Comparison of ENCODE assay signal across 31 cellular contexts in the genomic region with DNA sequence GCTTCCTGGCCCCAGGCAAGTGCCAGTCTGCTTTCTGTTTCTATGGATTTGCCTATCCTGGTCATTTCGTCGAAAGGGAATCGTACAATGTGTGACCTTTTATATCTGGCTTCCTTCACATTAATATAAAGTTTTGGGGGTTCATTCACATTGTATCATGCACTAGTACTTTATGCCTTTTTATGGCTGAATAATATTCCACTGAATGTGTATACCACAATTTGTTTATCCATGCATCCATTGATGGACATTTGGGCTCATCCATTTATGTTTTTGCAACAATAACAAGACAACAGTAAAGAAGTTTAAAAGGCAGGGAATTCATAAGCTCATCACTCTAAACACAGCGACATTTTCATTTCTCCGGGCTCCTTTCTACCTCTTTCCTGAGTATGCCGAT.
"Had no signal": no experiment of that assay in that cellular context is flagged by ENCODE, and none has a peak within 500 bp of the region (broad histone marks: within the 10 kb centered on the region; RNA-seq: fewer than 3 reads in every experiment).

No MANE protein-coding gene starts in this region.

- H3K27ac ChIP-seq: body of pancreas, colonic mucosa, dorsolateral prefrontal cortex, heart right ventricle, WERI-Rb-1 had no signal

- DNase-seq: activated B cell treated with CpG ODN at 0.5 μM for 24 hours; activated CD4-positive, alpha-beta T cell treated with anti-CD3 and anti-CD28 coated beads for 48 hours; activated CD4-positive, alpha-beta T cell treated with anti-CD3 and anti-CD28 coated beads, Interleukin-2, amount 50 U/mL, for 1 hour; activated CD4-positive, alpha-beta T cell treated with anti-CD3 and anti-CD28 coated beads, Interleukin-2, amount 50 U/mL, for 48 hours; activated CD8-positive, alpha-beta memory T cell treated with anti-CD3 and anti-CD28 coated beads for 24 hours; activated CD8-positive, alpha-beta T cell treated with anti-CD3 and anti-CD28 coated beads for 36 hours; activated effector memory CD4-positive, alpha-beta T cell treated with Interleukin-2 at 50 U/mL for 16 hours; activated gamma-delta T cell treated with Interleukin-2 at 50 U/mL for 16 hours; activated naive CD4-positive, alpha-beta T cell treated with anti-CD3 and anti-CD28 coated beads, Interleukin-2, amount 50 U/mL, for 16 hours; activated naive CD4-positive, alpha-beta T cell treated with Interleukin-2 at 50 U/mL for 16 hours; activated T-cell treated with anti-CD3 and anti-CD28 coated beads, Interleukin-2, amount 50 U/mL, for 4 hours; amniotic stem cell; anterior cingulate cortex; body of pancreas; caudate nucleus; colonic mucosa; dorsolateral prefrontal cortex; effector memory CD4-positive, alpha-beta T cell; endodermal cell; foreskin fibroblast; heart right ventricle; T-helper 1 cell; T-helper 17 cell; T1000; WERI-Rb-1 had no signal

- H3K4me3 ChIP-seq: body of pancreas, colonic mucosa, dorsolateral prefrontal cortex, heart right ventricle had no signal

- ATAC-seq: activated CD4-positive, CD25-positive, alpha-beta regulatory T cell treated with anti-CD3 and anti-CD28 coated beads, Interleukin-2, amount 50 U/mL, for 24 hours; activated CD8-positive, alpha-beta T cell treated with anti-CD3 and anti-CD28 coated beads for 36 hours; activated T-cell treated with anti-CD3 and anti-CD28 coated beads, Interleukin-2, amount 50 U/mL, for 4 hours; activated T-helper 17 cell treated with anti-CD3 and anti-CD28 coated beads, Interleukin-2, amount 50 U/mL, for 72 hours; body of pancreas; esophagus mucosa; heart right ventricle; T-helper 17 cell had no signal

- H3K4me1 ChIP-seq: colonic mucosa had no signal

- H3K27ac Mint-ChIP-seq: activated B cell treated with CpG ODN at 0.5 μM for 24 hours; activated CD8-positive, alpha-beta T cell treated with anti-CD3 and anti-CD28 coated beads for 36 hours; activated naive CD8-positive, alpha-beta T cell; activated T-helper 17 cell treated with anti-CD3 and anti-CD28 coated beads, Interleukin-2, amount 50 U/mL, for 72 hours; endodermal cell; T-helper 17 cell; T-helper 2 cell treated with Interferon-gamma antibody and Interleukin-4, amounts not matched to agents 5 μg/mL and 100 μg/mL, for 36 hours had no signal

- H3K36me3 ChIP-seq: colonic mucosa had no signal

- H3K9me3 ChIP-seq: body of pancreas, colonic mucosa had no signal

- FAIRE-seq: frontal cortex had no signal

- H3K9me3 Mint-ChIP-seq: activated CD8-positive, alpha-beta T cell treated with anti-CD3 and anti-CD28 coated beads for 36 hours; activated T-helper 17 cell treated with anti-CD3 and anti-CD28 coated beads, Interleukin-2, amount 50 U/mL, for 72 hours; T-helper 2 cell treated with Interferon-gamma antibody and Interleukin-4, amounts not matched to agents 5 μg/mL and 100 μg/mL, for 36 hours had no signal

- H3K27me3 Mint-ChIP-seq: activated B cell treated with CpG ODN at 0.5 μM for 24 hours; activated CD8-positive, alpha-beta T cell treated with anti-CD3 and anti-CD28 coated beads for 36 hours; activated naive CD8-positive, alpha-beta T cell; activated T-helper 17 cell treated with anti-CD3 and anti-CD28 coated beads, Interleukin-2, amount 50 U/mL, for 72 hours; T-helper 17 cell had no signal

- H3K4me3 Mint-ChIP-seq: activated B cell treated with CpG ODN at 0.5 μM for 24 hours; activated CD8-positive, alpha-beta T cell treated with anti-CD3 and anti-CD28 coated beads for 36 hours; activated naive CD8-positive, alpha-beta T cell; activated T-cell treated with anti-CD3 and anti-CD28 coated beads, Interleukin-2, amount 50 U/mL, for 4 hours; activated T-helper 17 cell treated with anti-CD3 and anti-CD28 coated beads, Interleukin-2, amount 50 U/mL, for 72 hours; endodermal cell; T-helper 17 cell; T-helper 2 cell treated with Interferon-gamma antibody and Interleukin-4, amounts not matched to agents 5 μg/mL and 100 μg/mL, for 36 hours had no signal

- H3K27me3 ChIP-seq: body of pancreas, colonic mucosa, dorsolateral prefrontal cortex had no signal
